Comparison of ENCODE assay signal across 8 cellular contexts in genomic region chr6:13733178-13733851, GRCh38. TPM values are rescaled to one million over a fixed set of nuclear protein-coding genes. Genes with fewer than 3 reads are reported as not detected.
DNase-seq lines count a peak whose midpoint lies in the region; ATAC-seq and TF ChIP-seq lines count a peak whose summit lies in the region.

No MANE protein-coding gene starts in this region.

- H3K4me3 ChIP-seq in BE2C (ENCODE audit: low read depth, low read length) (peak overlapping the region; percentile 10; the same call in 1 of the 2 replicates), esophagus muscularis mucosa (peak overlapping the region; percentile 24 to 39 (median 28))

- H3K27ac ChIP-seq in esophagus muscularis mucosa (replicated peaks in 1 of 4), result peak overlapping the region; percentile 37 to 75 (median 52)

- H3K27me3 ChIP-seq in BE2C (no peaks in the 10 kb centered on the region), esophagus muscularis mucosa (no peaks in the 10 kb centered on the region)

- H3K4me1 ChIP-seq in BE2C (no peaks in the 10 kb centered on the region), esophagus muscularis mucosa (peaks cover 0 to 26% (median 19%) of the 10 kb centered on the region in 4 donors)

- DNase-seq in BE2C, result peak; percentile 15
- DNase-seq in NCI-H446 (lab: John Stamatoyannopoulos, UW), result peak; percentile 30 to 76
- DNase-seq in esophagus muscularis mucosa (ENCODE audit: extremely low spot score), result peak; percentile 95
- peak; percentile 14 for DNase-seq in occipital lobe (lab: John Stamatoyannopoulos, UW)
- no peak for DNase-seq in NCI-H2081 (lab: John Stamatoyannopoulos, UW)
- no peak for DNase-seq in activated effector memory CD4-positive, alpha-beta T cell treated with Interleukin-2 at 50 U/mL for 16 hours
- no peak for DNase-seq in SKM-1 treated with dmso at 0.1 percent for 144 hours (lab: John Stamatoyannopoulos, UW; ENCODE audit: unreplicated experiment)

- TF ChIP-seq CTCF in BE2C (IDR thresholded peaks at IDR 0.05; ENCODE audit: low read depth, low read length) (no peak), esophagus muscularis mucosa (IDR thresholded peaks at IDR 0.05) (no peak)

- H3K36me3 ChIP-seq in BE2C, result no peaks in the 10 kb centered on the region
- no peaks in the 10 kb centered on the region for H3K36me3 ChIP-seq in esophagus muscularis mucosa

- no peak for TF ChIP-seq EP300 in esophagus muscularis mucosa (IDR thresholded peaks at IDR 0.05)

- no peak for ATAC-seq in HG02973 (IDR thresholded peaks at IDR 0.05; ENCODE audit: unreplicated experiment)

- WGBS in esophagus muscularis mucosa, result 24% methylated on average over 15 of the region's 15 CpGs

- TF ChIP-seq POLR2A in esophagus muscularis mucosa (IDR thresholded peaks at IDR 0.05; ENCODE audit: low read depth), result no peak

- H3K9me3 ChIP-seq in BE2C (no peaks in the 10 kb centered on the region), esophagus muscularis mucosa (no peaks in the 10 kb centered on the region)

- intact Hi-C loops in esophagus muscularis mucosa (cut with DNase I), result loop anchor here (1.0 kb wide), 1 partner anchor 21 kb away; no protein-coding TSS in a partner anchor

RNA-seq across cellular contexts. Expression of gene RANBP9, which starts 21.7 kb away (rescaled TPM):
- 32.2 TPM for polyA plus RNA-seq in BE2C (2012; ENCODE audit: insufficient read depth, insufficient read length, low read depth)
- total RNA-seq in esophagus muscularis mucosa, result 10 to 100 TPM; 29.3 to 57.1 (median 42.4) TPM
- 90.5 TPM for total RNA-seq in occipital lobe

Comparison
In these comparisons a context has a peak if more than half of its experiments do, and no peak if none do; other contexts are left out.
1. DNase-seq: peak in BE2C (single experiment), NCI-H446 (2 of 2), esophagus muscularis mucosa (single experiment) and occipital lobe (single experiment); none in NCI-H2081 (0 of 2), activated effector memory CD4-positive, alpha-beta T cell treated with Interleukin-2 at 50 U/mL for 16 hours (single experiment) and SKM-1 treated with dmso at 0.1 percent for 144 hours (single experiment).